17 cellular contexts compared by ENCODE assay signal in the genomic region with DNA sequence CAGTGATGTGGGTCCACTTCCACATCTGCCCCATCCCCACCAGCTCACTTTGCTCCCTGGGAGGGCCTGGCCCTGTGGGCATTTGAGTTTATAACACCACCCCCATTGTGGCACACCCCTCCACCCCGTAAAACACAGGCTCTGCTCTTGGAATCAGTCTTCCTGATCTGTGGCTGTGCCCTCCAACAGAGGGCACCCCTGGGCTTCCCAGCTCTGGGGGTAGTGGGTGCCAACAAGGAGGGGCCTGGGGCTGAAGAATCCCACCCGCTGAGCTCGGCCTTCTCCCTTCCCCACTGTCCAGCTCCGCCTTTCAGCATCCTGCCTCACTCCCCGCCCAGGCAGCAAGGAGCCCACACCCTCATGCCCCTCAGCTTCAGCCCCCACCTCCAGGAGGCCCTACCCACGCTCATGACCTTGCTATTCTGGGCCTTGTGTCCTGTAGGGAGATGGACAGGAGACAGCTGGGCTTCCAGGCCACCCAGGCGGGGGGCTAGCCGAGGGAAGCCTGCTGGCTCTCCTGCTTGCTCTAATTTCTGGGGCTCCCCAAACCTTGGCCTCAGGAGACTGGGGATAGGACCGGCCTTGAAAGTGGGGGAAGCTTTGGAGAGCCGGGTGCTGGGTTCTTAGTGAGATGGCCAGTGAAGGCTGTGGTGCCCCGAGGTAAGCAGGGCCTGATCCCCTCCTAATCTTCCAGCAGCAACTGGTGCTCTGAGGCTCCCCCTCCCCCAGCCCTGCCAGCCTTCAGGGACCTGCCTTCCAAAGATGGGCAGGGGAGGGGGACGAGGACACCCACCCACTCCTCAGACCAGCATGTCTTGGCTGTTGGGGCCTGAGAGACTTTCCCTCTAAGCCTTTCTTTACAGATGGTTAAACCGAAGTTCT. TPM values are rescaled to one million over a fixed set of nuclear protein-coding genes. Genes with fewer than 3 reads are reported as not detected.
DNase-seq lines count a peak whose midpoint lies in the region; ATAC-seq, FAIRE-seq and TF ChIP-seq lines count a peak whose summit lies in the region.
"Had no signal": no experiment of that assay in that cellular context is flagged by ENCODE, and none has a peak within 500 bp of the region (broad histone marks: within the 10 kb centered on the region; RNA-seq: fewer than 3 reads in every experiment).

No MANE protein-coding gene starts in this region.

- POLR2A ChIA-PET in HEK293 (lab: Yijun Ruan, JAX): interaction anchor here (0.5 to 2.5 kb wide), 2 partner anchors 11 to 53 kb away, joined by 3 to 13 read pairs; partner anchors contain the start of gene SH2B1

- TF ChIP-seq CTCF in 22Rv1 (IDR thresholded peaks at IDR 0.05): no peak
- TF ChIP-seq CTCF in HEK293 (tag by site-specific recombination; IDR thresholded peaks at IDR 0.05): peak; percentile 36; the same call in 1 of the 2 replicates
- peak; percentile 26 for TF ChIP-seq CTCF in chondrocyte (IDR thresholded peaks at IDR 0.05)

- DNase-seq in chondrocyte (ENCODE audit: low spot score) (no peak), NCI-H2107 treated with DMSO at 0.1 percent for 48 hours (lab: John Stamatoyannopoulos, UW; ENCODE audit: unreplicated experiment) (no peak), RCC 7860 (ENCODE audit: low spot score) (no peak)
- DNase-seq: activated CD4-positive, alpha-beta T cell treated with anti-CD3 and anti-CD28 coated beads for 48 hours; adrenal gland; erythroblast; Karpas-422; kidney; NCI-H1694 treated with DMSO at 0.1 percent for 48 hours; NCI-H524 treated with DMSO at 0.1 percent for 48 hours; stimulated activated CD8-positive, alpha-beta memory T cell treated with anti-CD3 and anti-CD28 coated beads, Interleukin-4, amount 100 ng/mL, for 48 hours had no signal

- no peaks in the 10 kb centered on the region for H3K9me3 Mint-ChIP-seq in chondrocyte (ENCODE audit: low read depth)
- H3K9me3 Mint-ChIP-seq: T-helper 2 cell treated with Interferon-gamma antibody and Interleukin-4, amounts not matched to agents 5 μg/mL and 100 μg/mL, for 36 hours had no signal

- H3K27me3 Mint-ChIP-seq in chondrocyte (ENCODE audit: low read depth): no peaks in the 10 kb centered on the region

- H3K27ac ChIP-seq in 22Rv1 (peak overlapping the region; percentile 40), HEK293 (ENCODE audit: extremely low read depth, low read depth, low read length) (peak overlapping the region; percentile 49; the same call in 1 of the 2 replicates)
- H3K27ac ChIP-seq: adrenal gland, tibial nerve had no signal

- peak overlapping the region; percentile 61 for H3K27ac Mint-ChIP-seq in chondrocyte (ENCODE audit: unreplicated experiment)
- H3K27ac Mint-ChIP-seq: T-helper 2 cell treated with Interferon-gamma antibody and Interleukin-4, amounts not matched to agents 5 μg/mL and 100 μg/mL, for 36 hours had no signal

- H3K4me1 ChIP-seq in HEK293 (ENCODE audit: control insufficient read depth, insufficient read depth, low read length): peaks cover 11% of the 10 kb centered on the region

- CTCF ChIA-PET in HEK293 (lab: Yijun Ruan, JAX): interaction anchor here (0.5 to 3.3 kb wide), 6 partner anchors 11 to 101 kb away, joined by 3 to 14 read pairs (median 6); partner anchors contain the start of gene SH2B1

- no peak for FAIRE-seq in RCC 7860 (lab: Jason Lieb, UNC)
- FAIRE-seq: kidney had no signal

- H3K9me3 ChIP-seq in HEK293 (ENCODE audit: control insufficient read depth, insufficient read depth, low read depth, low read length): no peaks in the 10 kb centered on the region
- H3K9me3 ChIP-seq: adrenal gland, tibial nerve had no signal

- no peak overlapping the region for H3K4me3 Mint-ChIP-seq in chondrocyte (ENCODE audit: unreplicated experiment)
- H3K4me3 Mint-ChIP-seq: T-helper 2 cell treated with Interferon-gamma antibody and Interleukin-4, amounts not matched to agents 5 μg/mL and 100 μg/mL, for 36 hours had no signal

- H3K36me3 ChIP-seq in HEK293 (ENCODE audit: control insufficient read depth in 2 of 2, insufficient read depth in 1 of 2, low read length in 2 of 2): peaks cover 8 to 40% of the 10 kb centered on the region in 2 experiments; a peak in 2 of 3 replicates

- ATAC-seq in GM18502 (IDR thresholded peaks at IDR 0.05; ENCODE audit: poor library complexity, unreplicated experiment): no peak

- no peak overlapping the region for H3K4me3 ChIP-seq in HEK293 (ENCODE audit: low read depth, low read length)
- H3K4me3 ChIP-seq: adrenal gland, tibial nerve had no signal

- peaks cover 6% of the 10 kb centered on the region for H3K4me1 Mint-ChIP-seq in chondrocyte (ENCODE audit: low read depth)

- H3K36me3 Mint-ChIP-seq in chondrocyte (ENCODE audit: low read depth): peaks cover 6% of the 10 kb centered on the region

TF ChIP-seq in HEK293, 187 proteins besides CTCF, POLR2A, EP300 and RAD21:
- TF ChIP-seq GLIS1 (tag by site-specific recombination; IDR thresholded peaks at IDR 0.05): peak; percentile 61
- TF ChIP-seq SP3 (tag by site-specific recombination; IDR thresholded peaks at IDR 0.05): peak; percentile 29; the same call in 1 of the 2 replicates
- TF ChIP-seq ZNF311 (tag by site-specific recombination; IDR thresholded peaks at IDR 0.05; ENCODE audit: borderline replicate concordance): no peak
- peak; percentile 56 for TF ChIP-seq PATZ1 (tag by site-specific recombination; IDR thresholded peaks at IDR 0.05)
- peak; percentile 29; the same call in 1 of the 2 replicates for TF ChIP-seq GLIS2 (tag by site-specific recombination; IDR thresholded peaks at IDR 0.05)
- TF ChIP-seq ZNF549 (tag by site-specific recombination; IDR thresholded peaks at IDR 0.05): no peak
- TF ChIP-seq EGR2 (tag by site-specific recombination; IDR thresholded peaks at IDR 0.05; ENCODE audit: low read depth): peak; percentile 72; the same call in 1 of the 2 replicates
- 0 out of 2 replicates have a peak, but pooled peaks have one; percentile 25 for TF ChIP-seq SCRT2 (tag by site-specific recombination; IDR thresholded peaks at IDR 0.05)
- TF ChIP-seq ZIC2 (tag by site-specific recombination; IDR thresholded peaks at IDR 0.05): peak; percentile 65
- TF ChIP-seq KLF1 (tag by site-specific recombination; IDR thresholded peaks at IDR 0.05): peak; percentile 75
- peak; percentile 59; the same call in 1 of the 2 replicates for TF ChIP-seq PRDM10 (tag by site-specific recombination; IDR thresholded peaks at IDR 0.05)
- no peak for TF ChIP-seq ZNF621 (tag by site-specific recombination; IDR thresholded peaks at IDR 0.05)
- TF ChIP-seq ZFHX2 (tag by site-specific recombination; conservative IDR thresholded peaks at IDR 0.05): peak; percentile 53

RNA-seq across cellular contexts. Expression of gene ATP2A1, which starts 2.9 kb away (rescaled TPM):
- 0.31 to 1.8 TPM (median 0.42 TPM) in 3 replicates for total RNA-seq in chondrocyte
- total RNA-seq: RPMI7951 had no signal

RNA-seq across cellular contexts. Expression of gene SH2B1, which starts 11.7 kb away (rescaled TPM):
- 36.4 to 48.1 TPM (median 38.1 TPM) in 3 replicates for total RNA-seq in chondrocyte

RNA-seq across cellular contexts. Expression of gene TUFM, which starts 29.2 kb away (rescaled TPM):
- 91.1 to 120 TPM (median 95.0 TPM) in 3 replicates for total RNA-seq in chondrocyte

RNA-seq across cellular contexts. Expression of gene RABEP2, which starts 49.7 kb away (rescaled TPM):
- total RNA-seq in chondrocyte: 20.1 to 24.6 TPM (median 22.4 TPM) in 3 replicates

RNA-seq across cellular contexts. Expression of gene ATXN2L, which starts 52.6 kb away (rescaled TPM):
- 152 to 186 TPM (median 185 TPM) in 3 replicates for total RNA-seq in chondrocyte
